20 cellular contexts compared by ENCODE assay signal in the genomic region with DNA sequence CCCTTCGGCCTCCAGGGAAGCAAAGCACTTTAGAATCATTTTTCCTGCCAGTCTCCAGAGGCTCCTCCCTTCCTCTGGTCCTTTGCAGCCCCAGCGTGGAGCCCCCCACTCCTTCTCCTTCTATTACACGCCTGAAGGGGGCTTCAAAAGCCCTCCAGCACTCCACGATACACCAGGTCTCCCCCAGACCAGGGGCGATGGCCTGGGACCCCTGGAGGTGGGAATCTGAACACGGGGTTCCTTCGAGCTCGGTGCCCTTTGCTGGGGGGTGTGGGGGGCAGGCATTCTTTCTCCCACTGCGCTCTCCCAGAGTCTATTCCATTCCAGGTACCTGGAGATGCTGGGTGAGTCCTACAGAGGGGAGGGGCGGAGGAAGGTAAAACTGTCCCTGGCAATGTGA.
"Had no signal": no experiment of that assay in that cellular context is flagged by ENCODE, and none has a peak within 500 bp of the region (broad histone marks: within the 10 kb centered on the region; RNA-seq: fewer than 3 reads in every experiment).

No MANE protein-coding gene starts in this region.

- H3K27ac ChIP-seq: stomach, testis, upper lobe of left lung, VCaP had no signal

- H3K36me3 ChIP-seq: stomach, upper lobe of left lung had no signal

- H3K36me3 Mint-ChIP-seq: brain; stimulated activated effector memory CD8-positive, alpha-beta T cell treated with anti-CD3 and anti-CD28 coated beads, Interleukin-12 subunit alpha, Interleukin-12 subunit beta, amount 100 ng/mL, for 72 hours had no signal

- H3K27ac Mint-ChIP-seq: activated T-cell treated with anti-CD3 and anti-CD28 coated beads, Interleukin-2, amount 50 U/mL, for 72 hours; nephron; stimulated activated effector memory CD8-positive, alpha-beta T cell treated with anti-CD3 and anti-CD28 coated beads, Interleukin-12 subunit alpha, Interleukin-12 subunit beta, amount 100 ng/mL, for 72 hours had no signal

- DNase-seq: activated CD4-positive, alpha-beta T cell treated with anti-CD3 and anti-CD28 coated beads, Interleukin-2, amount 50 U/mL, for 4 hours; activated gamma-delta T cell treated with Interleukin-2 at 50 U/mL for 16 hours; activated T-cell treated with anti-CD3 and anti-CD28 coated beads, Interleukin-2, amount 50 U/mL, for 72 hours; central memory CD4-positive, alpha-beta T cell; erythroblast; foreskin melanocyte; kidney glomerular epithelial cell; mesendoderm; occipital lobe; stimulated activated CD4-positive, alpha-beta T cell treated with anti-CD3 and anti-CD28 coated beads, Interleukin-4, amount 100 ng/mL, for 24 hours; stomach; testis had no signal

- H3K9me3 ChIP-seq: stomach, testis, upper lobe of left lung had no signal

- H3K27me3 Mint-ChIP-seq: brain had no signal

- H3K4me1 ChIP-seq: stomach, testis, upper lobe of left lung had no signal

- H3K27me3 ChIP-seq: testis, upper lobe of left lung had no signal

- ATAC-seq: activated T-cell treated with anti-CD3 and anti-CD28 coated beads, Interleukin-2, amount 50 U/mL, for 72 hours; stimulated activated effector memory CD8-positive, alpha-beta T cell treated with anti-CD3 and anti-CD28 coated beads, Interleukin-12 subunit alpha, Interleukin-12 subunit beta, amount 100 ng/mL, for 72 hours had no signal

- H3K4me3 Mint-ChIP-seq: activated T-cell treated with anti-CD3 and anti-CD28 coated beads, Interleukin-2, amount 50 U/mL, for 72 hours; brain; nephron; stimulated activated effector memory CD8-positive, alpha-beta T cell treated with anti-CD3 and anti-CD28 coated beads, Interleukin-12 subunit alpha, Interleukin-12 subunit beta, amount 100 ng/mL, for 72 hours had no signal

- FAIRE-seq: colon, endometrium had no signal

- H3K4me1 Mint-ChIP-seq: nephron; stimulated activated effector memory CD8-positive, alpha-beta T cell treated with anti-CD3 and anti-CD28 coated beads, Interleukin-12 subunit alpha, Interleukin-12 subunit beta, amount 100 ng/mL, for 72 hours had no signal

- H3K9me3 Mint-ChIP-seq: activated T-cell treated with anti-CD3 and anti-CD28 coated beads, Interleukin-2, amount 50 U/mL, for 72 hours; nephron; stimulated activated effector memory CD8-positive, alpha-beta T cell treated with anti-CD3 and anti-CD28 coated beads, Interleukin-12 subunit alpha, Interleukin-12 subunit beta, amount 100 ng/mL, for 72 hours had no signal

- H3K4me3 ChIP-seq: smooth muscle cell, stomach, testis, upper lobe of left lung had no signal
